ENCODE assay signal across 31 cellular contexts in the genomic region with DNA sequence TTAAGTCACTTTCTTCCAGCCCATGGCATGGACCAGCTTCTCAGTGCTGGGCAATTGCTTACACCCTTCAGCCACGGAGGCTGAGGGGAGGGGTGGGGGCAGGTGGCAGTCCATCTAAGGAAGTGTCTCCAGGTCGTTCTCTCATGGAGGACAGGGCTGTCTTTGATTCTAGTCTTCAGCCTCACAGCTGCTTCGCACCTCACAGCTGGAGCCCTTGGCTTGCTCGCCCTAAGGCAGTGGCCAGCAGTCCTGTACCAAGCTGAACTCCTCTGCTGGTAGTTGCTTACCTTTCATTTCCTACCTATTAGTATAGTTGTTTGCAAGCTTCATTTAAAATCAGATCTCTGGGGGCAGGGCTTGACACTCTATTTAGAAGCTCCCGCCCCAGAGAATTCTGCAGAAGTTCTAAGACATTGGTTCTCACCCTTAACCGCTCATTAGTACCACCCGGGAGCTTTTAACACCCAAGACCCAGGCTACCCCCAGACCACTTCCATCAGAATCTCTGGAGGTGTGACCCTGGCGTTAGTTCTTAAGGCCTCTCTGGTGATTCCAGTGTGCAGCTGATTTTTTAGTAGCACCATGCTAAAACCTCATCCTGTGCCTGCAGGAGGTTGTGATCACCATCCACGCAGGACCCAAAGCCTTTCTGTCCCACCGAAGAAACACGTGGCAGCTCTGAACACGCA.
"Had no signal": no experiment of that assay in that cellular context is flagged by ENCODE, and none has a peak within 500 bp of the region (broad histone marks: within the 10 kb centered on the region; RNA-seq: fewer than 3 reads in every experiment).

No MANE protein-coding gene starts in this region.

- H3K27ac Mint-ChIP-seq: dendritic cell treated with granulocyte-macrophage colony-stimulating factor and Interleukin-4, amounts not matched to agents 40 ng/mL and 50 ng/mL, for 4 days; memory B cell; nephron progenitor cell; type B pancreatic cell had no signal

- H3K4me3 ChIP-seq: colonic mucosa, esophagus squamous epithelium, heart right ventricle, lung, prostate gland, right atrium auricular region, smooth muscle cell, testis, tibial artery had no signal

- H3K27me3 ChIP-seq: colonic mucosa, esophagus squamous epithelium, neutrophil, right atrium auricular region, testis, tibial artery had no signal

- H3K4me1 Mint-ChIP-seq: central memory CD8-positive, alpha-beta T cell had no signal

- H3K36me3 Mint-ChIP-seq: memory B cell; naive thymus-derived CD4-positive, alpha-beta T cell had no signal

- DNase-seq: colonic mucosa; effector memory CD4-positive, alpha-beta T cell; erythroblast; esophagus squamous epithelium; foreskin melanocyte; glutamatergic neuron; heart right ventricle; hippocampal formation; midbrain; naive thymus-derived CD4-positive, alpha-beta T cell; nephron progenitor cell; stimulated activated CD4-positive, alpha-beta T cell treated with anti-CD3 and anti-CD28 coated beads, Interleukin-12 subunit alpha, Interleukin-12 subunit beta, amount 100 ng/mL, for 4 hours; stimulated activated CD4-positive, alpha-beta T cell treated with anti-CD3 and anti-CD28 coated beads, Interleukin-1b, Interleukin-23, amount 100 ng/mL, for 48 hours; stimulated activated CD4-positive, alpha-beta T cell treated with anti-CD3 and anti-CD28 coated beads, Interleukin-4, amount 100 ng/mL, for 1 hour; stimulated activated CD8-positive, alpha-beta memory T cell treated with anti-CD3 and anti-CD28 coated beads, Interleukin-4, amount 100 ng/mL, for 48 hours; stimulated activated naive CD4-positive, alpha-beta T cell; substantia nigra; testis; tibial artery had no signal

- H3K4me1 ChIP-seq: colonic mucosa, esophagus squamous epithelium, heart right ventricle, parathyroid adenoma, prostate gland, right atrium auricular region, testis, tibial artery had no signal

- H3K4me3 Mint-ChIP-seq: central memory CD8-positive, alpha-beta T cell; dendritic cell treated with granulocyte-macrophage colony-stimulating factor and Interleukin-4, amounts not matched to agents 40 ng/mL and 50 ng/mL, for 4 days; memory B cell; naive thymus-derived CD4-positive, alpha-beta T cell; nephron progenitor cell; type B pancreatic cell had no signal

- H2AFZ ChIP-seq: parathyroid adenoma had no signal

- H3K79me2 ChIP-seq: parathyroid adenoma had no signal

- H3K4me2 ChIP-seq: smooth muscle cell had no signal

- ATAC-seq: heart right ventricle; left lobe of liver; naive thymus-derived CD4-positive, alpha-beta T cell; sciatic nerve had no signal

- H3K9ac ChIP-seq: parathyroid adenoma had no signal

- H3K9me3 Mint-ChIP-seq: central memory CD8-positive, alpha-beta T cell; dendritic cell treated with granulocyte-macrophage colony-stimulating factor and Interleukin-4, amounts not matched to agents 40 ng/mL and 50 ng/mL, for 4 days; memory B cell; naive thymus-derived CD4-positive, alpha-beta T cell; nephron progenitor cell; type B pancreatic cell had no signal

- H3K9me3 ChIP-seq: colonic mucosa, esophagus squamous epithelium, heart right ventricle, neutrophil, prostate gland, right atrium auricular region, testis, tibial artery had no signal

- H3K27me3 Mint-ChIP-seq: dendritic cell treated with granulocyte-macrophage colony-stimulating factor and Interleukin-4, amounts not matched to agents 40 ng/mL and 50 ng/mL, for 4 days had no signal

- H3K27ac ChIP-seq: colonic mucosa, esophagus squamous epithelium, heart right ventricle, neutrophil, parathyroid adenoma, prostate gland, right atrium auricular region, testis, tibial artery had no signal

- H3K36me3 ChIP-seq: colonic mucosa, esophagus squamous epithelium, heart right ventricle, neutrophil, prostate gland, right atrium auricular region, tibial artery had no signal
